20 cellular contexts compared by ENCODE assay signal in genomic region chr5:123147128-123147527, GRCh38. TPM values are rescaled to one million over a fixed set of nuclear protein-coding genes. Genes with fewer than 3 reads are reported as not detected.
DNase-seq lines count a peak whose midpoint lies in the region; ATAC-seq, FAIRE-seq and TF ChIP-seq lines count a peak whose summit lies in the region.
"Had no signal": no experiment of that assay in that cellular context is flagged by ENCODE, and none has a peak within 500 bp of the region (broad histone marks: within the 10 kb centered on the region; RNA-seq: fewer than 3 reads in every experiment).

No MANE protein-coding gene starts in this region.

- intact Hi-C loops in Right ventricle myocardium inferior (cut with DNase I), result no loop called here
- intact Hi-C loops in ascending aorta (cut with DNase I), result no loop called here
- intact Hi-C loops in colonic mucosa (cut with DNase I), result no loop called here

- peaks cover 29% of the 10 kb centered on the region for H3K4me1 ChIP-seq in cardiac muscle cell (ENCODE audit: low read depth)
- H3K4me1 ChIP-seq in ascending aorta, result peaks cover 13 to 50% of the 10 kb centered on the region in 2 donors
- H3K4me1 ChIP-seq in colonic mucosa, result no peaks in the 10 kb centered on the region
- H3K4me1 ChIP-seq: HAP-1 had no signal

- ATAC-seq in Right ventricle myocardium inferior, result no peak
- no peak for ATAC-seq in GM19467 (IDR thresholded peaks at IDR 0.05; ENCODE audit: unreplicated experiment)

- no peak overlapping the region for H3K9ac ChIP-seq in colonic mucosa (ENCODE audit: low read depth in 2 of 2, low read length in 2 of 2)

- TF ChIP-seq CTCF in cardiac muscle cell (IDR thresholded peaks at IDR 0.05; ENCODE audit: low read depth, low read length) (no peak), ascending aorta (IDR thresholded peaks at IDR 0.05) (no peak), colonic mucosa (IDR thresholded peaks at IDR 0.05) (no peak)

- H3K4me3 ChIP-seq in cardiac muscle cell (no peak overlapping the region), ascending aorta (peak overlapping the region in 1 of 2 donors; percentile 29), colonic mucosa (no peak overlapping the region)
- H3K4me3 ChIP-seq: HAP-1 had no signal

- H3K27ac ChIP-seq in cardiac muscle cell (peak overlapping the region; percentile 65), ascending aorta (peak overlapping the region; percentile 77 to 78), colonic mucosa (no peak overlapping the region)

- H3K9me3 ChIP-seq in cardiac muscle cell (ENCODE audit: low read depth) (no peaks in the 10 kb centered on the region), ascending aorta (no peaks in the 10 kb centered on the region), colonic mucosa (no peaks in the 10 kb centered on the region)
- H3K9me3 ChIP-seq: HAP-1 had no signal

- H3K36me3 ChIP-seq in cardiac muscle cell (no peaks in the 10 kb centered on the region), ascending aorta (no peaks in the 10 kb centered on the region), colonic mucosa (no peaks in the 10 kb centered on the region)
- H3K36me3 ChIP-seq: HAP-1 had no signal

- DNase-seq in cardiac muscle cell (ENCODE audit: low read depth in 1 of 2, low spot score in 1 of 2), result no peak
- DNase-seq in Right ventricle myocardium inferior (ENCODE audit: missing footprints), result no peak
- no peak for DNase-seq in ascending aorta (ENCODE audit: low spot score in 2 of 2)
- no peak for DNase-seq in colonic mucosa
- DNase-seq in cerebellar cortex (ENCODE audit: low spot score), result no peak
- DNase-seq: C1 segment of cervical spinal cord; Calu3; CD4-positive, alpha-beta memory T cell; COR-L47; DMS53; DMS79 treated with DMSO at 0.1 percent for 48 hours; GF-D8; GOT3 had no signal

- H3K27me3 ChIP-seq in cardiac muscle cell (no peaks in the 10 kb centered on the region), ascending aorta (no peaks in the 10 kb centered on the region), colonic mucosa (no peaks in the 10 kb centered on the region)

- FAIRE-seq in islet of Langerhans (lab: Jason Lieb, UNC), result peak; percentile 76
- FAIRE-seq: GM18507, H54 had no signal

RNA-seq across cellular contexts. Expression of gene PRDM6, which starts 58.1 kb away (rescaled TPM):
- total RNA-seq in cardiac muscle cell, result 1.1 and 2.4 TPM in 2 replicates
- 1.0 TPM in 2 replicates for polyA plus RNA-seq in cardiac muscle cell
- 0.81 TPM for total RNA-seq in Right ventricle myocardium inferior
- 8.4 TPM for total RNA-seq in ascending aorta
- 1 to 10 TPM; 1.6 to 2.7 TPM for total RNA-seq in colonic mucosa
- total RNA-seq: A673; CD4-positive, alpha-beta memory T cell; G401 had no signal
- polyA plus RNA-seq: CD4-positive, alpha-beta memory T cell had no signal
